Comparison of ENCODE assay signal across 8 cellular contexts in the genomic region with DNA sequence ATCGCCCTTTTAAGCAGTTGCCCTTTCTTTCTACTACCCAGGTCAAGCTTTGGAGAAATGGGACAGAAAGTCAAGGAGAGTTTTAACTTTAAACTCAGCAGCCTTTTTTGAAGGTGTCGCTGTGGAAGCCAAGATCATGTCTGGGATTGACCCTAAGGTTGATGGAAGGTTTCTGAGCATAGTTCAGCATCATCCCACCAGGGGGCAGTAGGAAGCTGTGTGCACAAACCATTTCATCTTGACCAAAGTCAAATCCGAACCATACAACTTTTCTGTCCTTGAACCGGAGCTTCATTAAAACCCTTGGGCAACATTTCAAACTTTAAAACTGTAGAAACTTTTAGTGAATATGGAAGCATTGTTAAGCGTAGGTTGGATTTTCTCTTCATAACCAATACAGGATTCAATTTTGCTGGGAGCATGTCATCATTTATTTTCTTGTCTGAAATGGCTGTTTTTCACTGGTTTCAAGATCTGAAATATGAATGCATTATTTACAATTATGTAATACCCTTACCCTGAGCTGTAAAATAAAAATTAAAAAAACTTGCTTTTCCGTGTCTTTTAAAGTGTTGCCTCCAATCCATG.
DNase-seq lines count a peak whose midpoint lies in the region; ATAC-seq and TF ChIP-seq lines count a peak whose summit lies in the region.

No MANE protein-coding gene starts in this region.

- DNase-seq in activated T-cell treated with anti-CD3 and anti-CD28 coated beads, Interleukin-2, amount 50 U/mL, for 72 hours: peak; percentile 30 to 48
- DNase-seq in activated T-cell treated with anti-CD3 and anti-CD28 coated beads, Interleukin-2, amount 50 U/mL, for 24 hours: no peak
- peak; percentile 54 for DNase-seq in NT2/D1 (ENCODE audit: low read depth, low spot score)
- DNase-seq in cerebellum (ENCODE audit: low spot score): peak; percentile 10
- peak; percentile 54 for DNase-seq in left lobe of liver (ENCODE audit: low spot score)
- peak in 1 of 2 donors; percentile 82 for DNase-seq in suprapubic skin (ENCODE audit: low spot score in 2 of 2)

- H3K9me3 ChIP-seq in NT2/D1 (ENCODE audit: insufficient read depth, low read length) (no peaks in the 10 kb centered on the region), suprapubic skin (no peaks in the 10 kb centered on the region)

- H3K27ac Mint-ChIP-seq in activated T-cell treated with anti-CD3 and anti-CD28 coated beads, Interleukin-2, amount 50 U/mL, for 72 hours: no peak overlapping the region
- H3K27ac Mint-ChIP-seq in activated T-cell treated with anti-CD3 and anti-CD28 coated beads, Interleukin-2, amount 50 U/mL, for 24 hours: no peak overlapping the region

- H3K36me3 ChIP-seq in NT2/D1 (ENCODE audit: insufficient read depth, insufficient read length, low read length): no peaks in the 10 kb centered on the region
- H3K36me3 ChIP-seq in suprapubic skin: no peaks in the 10 kb centered on the region

- no peak overlapping the region for H3K27ac ChIP-seq in suprapubic skin

- H3K27me3 ChIP-seq in NT2/D1 (ENCODE audit: insufficient read depth, insufficient read length) (no peaks in the 10 kb centered on the region), suprapubic skin (no peaks in the 10 kb centered on the region)

- no peak overlapping the region for H3K4me3 Mint-ChIP-seq in activated T-cell treated with anti-CD3 and anti-CD28 coated beads, Interleukin-2, amount 50 U/mL, for 72 hours
- H3K4me3 Mint-ChIP-seq in activated T-cell treated with anti-CD3 and anti-CD28 coated beads, Interleukin-2, amount 50 U/mL, for 24 hours: no peak overlapping the region

- peak; percentile 72 to 73 for TF ChIP-seq CTCF in suprapubic skin (IDR thresholded peaks at IDR 0.05)

- no peaks in the 10 kb centered on the region for H3K4me1 Mint-ChIP-seq in activated T-cell treated with anti-CD3 and anti-CD28 coated beads, Interleukin-2, amount 50 U/mL, for 72 hours (ENCODE audit: low read depth)
- H3K4me1 Mint-ChIP-seq in activated T-cell treated with anti-CD3 and anti-CD28 coated beads, Interleukin-2, amount 50 U/mL, for 24 hours (ENCODE audit: low read depth): no peaks in the 10 kb centered on the region

- H3K9ac ChIP-seq in NT2/D1 (ENCODE audit: insufficient read length, low read depth): no peak overlapping the region

- H3K4me1 ChIP-seq in NT2/D1 (ENCODE audit: insufficient read depth, insufficient read length) (no peaks in the 10 kb centered on the region), suprapubic skin (peaks cover 5% of the 10 kb centered on the region)

- peaks cover 6% of the 10 kb centered on the region for H3K27me3 Mint-ChIP-seq in activated T-cell treated with anti-CD3 and anti-CD28 coated beads, Interleukin-2, amount 50 U/mL, for 72 hours (ENCODE audit: low read depth)
- no peaks in the 10 kb centered on the region for H3K27me3 Mint-ChIP-seq in activated T-cell treated with anti-CD3 and anti-CD28 coated beads, Interleukin-2, amount 50 U/mL, for 24 hours

- no peak overlapping the region for H3K4me3 ChIP-seq in NT2/D1 (ENCODE audit: insufficient read length, low read depth)
- no peak overlapping the region for H3K4me3 ChIP-seq in suprapubic skin

- no peaks in the 10 kb centered on the region for H3K36me3 Mint-ChIP-seq in activated T-cell treated with anti-CD3 and anti-CD28 coated beads, Interleukin-2, amount 50 U/mL, for 72 hours (ENCODE audit: insufficient read depth in 2 of 2)
- H3K36me3 Mint-ChIP-seq in activated T-cell treated with anti-CD3 and anti-CD28 coated beads, Interleukin-2, amount 50 U/mL, for 24 hours (ENCODE audit: low read depth): no peaks in the 10 kb centered on the region

- H3K9me3 Mint-ChIP-seq in activated T-cell treated with anti-CD3 and anti-CD28 coated beads, Interleukin-2, amount 50 U/mL, for 72 hours: no peaks in the 10 kb centered on the region
- H3K9me3 Mint-ChIP-seq in activated T-cell treated with anti-CD3 and anti-CD28 coated beads, Interleukin-2, amount 50 U/mL, for 24 hours: no peaks in the 10 kb centered on the region

- 33% methylated on average over 6 of the region's 6 CpGs for WGBS in suprapubic skin

- no peak for ATAC-seq in activated T-cell treated with anti-CD3 and anti-CD28 coated beads, Interleukin-2, amount 50 U/mL, for 72 hours (replicated peaks in 1 of 2)
- ATAC-seq in HG02870 (IDR thresholded peaks at IDR 0.05; ENCODE audit: unreplicated experiment) (peak; percentile 82), left lobe of liver (peak; percentile 94), GM18517 (IDR thresholded peaks at IDR 0.05; ENCODE audit: unreplicated experiment) (no peak)

- TF ChIP-seq EP300 in suprapubic skin (IDR thresholded peaks at IDR 0.05): no peak

- TF ChIP-seq POLR2A in suprapubic skin (IDR thresholded peaks at IDR 0.05): no peak

Comparison
In these comparisons a context has a peak if more than half of its experiments do, and no peak if none do; other contexts are left out.
1. ATAC-seq: peak in HG02870 (single experiment) and left lobe of liver (single experiment); none in activated T-cell treated with anti-CD3 and anti-CD28 coated beads, Interleukin-2, amount 50 U/mL, for 72 hours (0 of 2) and GM18517 (single experiment).